In the genomic region with DNA sequence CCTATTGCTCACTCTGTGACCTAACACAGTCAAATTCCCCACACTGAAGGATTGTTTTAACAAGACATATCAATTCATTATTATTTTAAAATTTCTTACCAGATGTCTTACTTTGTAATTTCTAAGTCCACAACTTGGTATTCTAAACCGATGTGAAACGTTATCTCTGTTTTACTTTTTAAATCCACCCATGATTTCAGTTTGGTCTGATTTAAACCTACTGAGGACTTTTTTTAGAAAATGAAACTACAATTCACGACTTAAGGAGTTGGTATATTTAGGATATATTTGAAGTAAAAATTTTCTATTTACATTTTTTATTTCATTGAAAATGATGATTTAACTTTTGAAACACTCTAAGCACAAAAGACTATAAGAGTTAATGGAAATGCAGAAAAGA, we compare ENCODE assay signal across 16 cellular contexts. TPM values are rescaled to one million over a fixed set of nuclear protein-coding genes. Genes with fewer than 3 reads are reported as not detected.
A peak's percentile ranks its signal among the peaks of the same experiment; 100 is the strongest.
DNase-seq lines count a peak whose midpoint lies in the region; ATAC-seq, FAIRE-seq and TF ChIP-seq lines count a peak whose summit lies in the region.
"Had no signal": no experiment of that assay in that cellular context is flagged by ENCODE, and none has a peak within 500 bp of the region (broad histone marks: within the 10 kb centered on the region; RNA-seq: fewer than 3 reads in every experiment).

No MANE protein-coding gene starts in this region.

- H3K36me3 ChIP-seq in BLaER1 = no peaks in the 10 kb centered on the region
- H3K36me3 ChIP-seq in MG63 = no peaks in the 10 kb centered on the region
- H3K36me3 ChIP-seq in Caco-2 (ENCODE audit: control insufficient read depth, insufficient read depth, low read length) = no peaks in the 10 kb centered on the region
- H3K36me3 ChIP-seq: breast epithelium, right atrium auricular region had no signal

- POLR2A ChIA-PET in Caco-2 (lab: Charles Lee) = no interaction called here

- CTCF ChIA-PET in Caco-2 (lab: Charles Lee) = no interaction called here

- peak overlapping the region; percentile 60 for H3K4me2 ChIP-seq in BLaER1
- H3K4me2 ChIP-seq: SK-N-SH had no signal

- H3K4me3 Mint-ChIP-seq in Caco-2 (ENCODE audit: unreplicated experiment) = no peak overlapping the region
- H3K4me3 Mint-ChIP-seq: WTC11 had no signal

- ATAC-seq in GM18517 (IDR thresholded peaks at IDR 0.05; ENCODE audit: unreplicated experiment) = peak; percentile 64
- ATAC-seq: WTC11 had no signal

- DNase-seq in MG63 = no peak
- no peak for DNase-seq in frontal cortex (ENCODE audit: low spot score in 2 of 2)
- no peak for DNase-seq in caudate nucleus (lab: John Stamatoyannopoulos, UW)
- DNase-seq in iPS-NIHi11 (ENCODE audit: low spot score) = no peak
- DNase-seq in H54 (ENCODE audit: insufficient read length, low spot score) = no peak
- no peak for DNase-seq in Caco-2
- DNase-seq: NCI-H1048; SK-N-SH; stimulated activated CD4-positive, alpha-beta T cell treated with anti-CD3 and anti-CD28 coated beads, Interleukin-2, amount 100 ng/mL, for 48 hours had no signal

- H3K27ac ChIP-seq in BLaER1 (peak overlapping the region; percentile 44), caudate nucleus (ENCODE audit: low read depth, low read length) (no peak overlapping the region)
- H3K27ac ChIP-seq: breast epithelium, C4-2B, right atrium auricular region had no signal

- H3K9me3 ChIP-seq in BLaER1 (no peaks in the 10 kb centered on the region), MG63 (no peaks in the 10 kb centered on the region), Caco-2 (no peaks in the 10 kb centered on the region)
- H3K9me3 ChIP-seq: breast epithelium, right atrium auricular region, SK-N-SH had no signal

- H4K20me1 ChIP-seq in BLaER1 = no peaks in the 10 kb centered on the region

- H3K4me3 ChIP-seq in BLaER1 = peak overlapping the region; percentile 44
- peak overlapping the region; percentile 21 for H3K4me3 ChIP-seq in MG63
- H3K4me3 ChIP-seq in Caco-2 (ENCODE audit: low read depth, low read length) = no peak overlapping the region
- H3K4me3 ChIP-seq: breast epithelium, right atrium auricular region had no signal

- peaks cover 11% of the 10 kb centered on the region for H3K27me3 Mint-ChIP-seq in Caco-2 (ENCODE audit: insufficient read depth, unreplicated experiment)

- no peak overlapping the region for H3K9ac ChIP-seq in BLaER1
- H3K9ac ChIP-seq: SK-N-SH had no signal

- H3K36me3 Mint-ChIP-seq in Caco-2 (ENCODE audit: insufficient read depth, unreplicated experiment) = no peaks in the 10 kb centered on the region
- H3K36me3 Mint-ChIP-seq: WTC11 had no signal

- FAIRE-seq in frontal cortex (lab: Jason Lieb, UNC) = peak; percentile 17
- no peak for FAIRE-seq in H54 (lab: Jason Lieb, UNC)

- H3K4me1 Mint-ChIP-seq in Caco-2 (ENCODE audit: low read depth, unreplicated experiment) = no peaks in the 10 kb centered on the region

- H3K27me3 ChIP-seq in BLaER1 (no peaks in the 10 kb centered on the region), MG63 (peaks cover 7% of the 10 kb centered on the region), Caco-2 (replicated peaks; ENCODE audit: control insufficient read depth, insufficient read depth, low read length) (no peaks in the 10 kb centered on the region)
- H3K27me3 ChIP-seq: breast epithelium, right atrium auricular region had no signal

- TF ChIP-seq POLR2A in H54 (IDR thresholded peaks at IDR 0.05; ENCODE audit: low read depth, low read length) = no peak

- no peaks in the 10 kb centered on the region for H3K9me3 Mint-ChIP-seq in Caco-2 (ENCODE audit: unreplicated experiment)
- H3K9me3 Mint-ChIP-seq: activated T-helper 1 cell treated with anti-CD3 and anti-CD28 coated beads, Interleukin-12 subunit alpha, Interleukin-12 subunit beta, Interleukin-2, Interleukin-4 antibody, amounts not matched to agents 30 ng/mL and 10 ng/mL and 1 ng/mL, durations not matched to agents 14 hours and 24 hours and 36 hours had no signal

- no TSS peak for BruUV-seq in Caco-2 (replicated peaks; lab: Mats Ljungman, UMichigan)

- no peak overlapping the region for H3K27ac Mint-ChIP-seq in Caco-2 (ENCODE audit: unreplicated experiment)
- H3K27ac Mint-ChIP-seq: activated T-helper 1 cell treated with anti-CD3 and anti-CD28 coated beads, Interleukin-12 subunit alpha, Interleukin-12 subunit beta, Interleukin-2, Interleukin-4 antibody, amounts not matched to agents 30 ng/mL and 10 ng/mL and 1 ng/mL, durations not matched to agents 14 hours and 24 hours and 36 hours; WTC11 had no signal

- intact Hi-C loops in Caco-2 (cut with micrococcal nuclease; ENCODE audit: unreplicated experiment) = no loop called here

- H3K4me1 ChIP-seq in BLaER1 = peaks cover 14% of the 10 kb centered on the region
- no peaks in the 10 kb centered on the region for H3K4me1 ChIP-seq in Caco-2
- H3K4me1 ChIP-seq: breast epithelium, right atrium auricular region had no signal

- TF ChIP-seq CTCF in Caco-2 (IDR thresholded peaks at IDR 0.05; ENCODE audit: insufficient read depth in 1 of 2, low read depth in 1 of 2, low read length in 1 of 2, severe bottlenecking in 1 of 2, unreplicated experiment in 1 of 2) = no peak

RNA-seq across cellular contexts. Expression of a gene that starts 35.1 kb away (rescaled TPM):
- total RNA-seq in MG63 (2014; rRNA removed; shearing (Covaris generic); ENCODE audit: low replicate concordance) = not detected in 2 replicates
- total RNA-seq in frontal cortex = 122 TPM
- total RNA-seq in Caco-2 (2022) = 0.23 and 0.70 TPM in 2 replicates
- total RNA-seq: activated T-helper 1 cell treated with anti-CD3 and anti-CD28 coated beads, Interleukin-12 subunit alpha, Interleukin-12 subunit beta, Interleukin-2, Interleukin-4 antibody, amounts not matched to agents 30 ng/mL and 10 ng/mL and 1 ng/mL, durations not matched to agents 14 hours and 24 hours and 36 hours had no signal

Comparison
In these comparisons a context has a peak if more than half of its experiments do, and no peak if none do; other contexts are left out.
1. RNA of a gene that starts 35.1 kb away (total RNA-seq): 122 TPM in frontal cortex (single experiment); 0.23 to 0.70 TPM in Caco-2 and not detected in MG63; every median in the first group is over 10 times any median in the second.